12 cellular contexts compared by ENCODE assay signal in genomic region chr18:6561029-6561861, GRCh38.
DNase-seq lines count a peak whose midpoint lies in the region; ATAC-seq, FAIRE-seq and TF ChIP-seq lines count a peak whose summit lies in the region.
"Had no signal": no experiment of that assay in that cellular context is flagged by ENCODE, and none has a peak within 500 bp of the region (broad histone marks: within the 10 kb centered on the region; RNA-seq: fewer than 3 reads in every experiment).

No MANE protein-coding gene starts in this region.

- no peak overlapping the region for H3K4me3 ChIP-seq in cardiac muscle cell
- H3K4me3 ChIP-seq: thoracic aorta had no signal

- H3K9me3 ChIP-seq in cardiac muscle cell (ENCODE audit: low read depth): no peaks in the 10 kb centered on the region
- H3K9me3 ChIP-seq: thoracic aorta had no signal

- ATAC-seq in sciatic nerve (peak; percentile 82), HG02588 (IDR thresholded peaks at IDR 0.05; ENCODE audit: unreplicated experiment) (no peak)
- ATAC-seq: activated CD4-positive, CD25-positive, alpha-beta regulatory T cell treated with anti-CD3 and anti-CD28 coated beads, Interleukin-2, amount 50 U/mL, for 24 hours had no signal

- no peak for TF ChIP-seq CTCF in cardiac muscle cell (IDR thresholded peaks at IDR 0.05; ENCODE audit: low read depth, low read length)

- no peaks in the 10 kb centered on the region for H3K27me3 ChIP-seq in cardiac muscle cell

- peak overlapping the region; percentile 31 for H3K27ac ChIP-seq in cardiac muscle cell
- H3K27ac ChIP-seq: thoracic aorta had no signal

- peaks cover 38% of the 10 kb centered on the region for H3K4me1 ChIP-seq in cardiac muscle cell (ENCODE audit: low read depth)

- no peaks in the 10 kb centered on the region for H3K36me3 ChIP-seq in cardiac muscle cell
- H3K36me3 ChIP-seq: thoracic aorta had no signal

- no peak for FAIRE-seq in H54 (lab: Jason Lieb, UNC)

- DNase-seq in HCEC 1CT (peak; percentile 37), SKM-1 treated with dmso at 0.1 percent for 144 hours (lab: John Stamatoyannopoulos, UW; ENCODE audit: unreplicated experiment) (peak; percentile 98), cardiac muscle cell (ENCODE audit: low read depth in 1 of 2, low spot score in 1 of 2) (peak; percentile 38 to 95), sciatic nerve (ENCODE audit: low spot score) (no peak), amniotic stem cell (lab: John Stamatoyannopoulos, UW) (no peak), LoVo (ENCODE audit: low spot score) (no peak), H54 (ENCODE audit: insufficient read length, low spot score) (no peak)
- DNase-seq: KG1; stimulated activated CD4-positive, alpha-beta T cell treated with anti-CD3 and anti-CD28 coated beads, Interleukin-1b, Interleukin-23, amount 100 ng/mL, for 48 hours had no signal

- intact Hi-C loops in sciatic nerve (cut with DNase I): no loop called here

- no peak for TF ChIP-seq POLR2A in H54 (IDR thresholded peaks at IDR 0.05; ENCODE audit: low read depth, low read length)

Comparison
In these comparisons a context has a peak if more than half of its experiments do, and no peak if none do; other contexts are left out.
1. DNase-seq: peak in HCEC 1CT (single experiment), SKM-1 treated with dmso at 0.1 percent for 144 hours (single experiment) and cardiac muscle cell (2 of 2); none in sciatic nerve (single experiment), amniotic stem cell (single experiment), LoVo (single experiment) and H54 (single experiment).